Comparison of ENCODE assay signal across 8 cellular contexts in genomic region chr4:112517067-112517588, GRCh38. TPM values are rescaled to one million over a fixed set of nuclear protein-coding genes. Genes with fewer than 3 reads are reported as not detected.
DNase-seq lines count a peak whose midpoint lies in the region; ATAC-seq and TF ChIP-seq lines count a peak whose summit lies in the region.

No MANE protein-coding gene starts in this region.

- H3K36me3 ChIP-seq in tibial artery: no peaks in the 10 kb centered on the region

- H3K9me3 ChIP-seq in tibial artery: peaks cover 0 to 3% (median 0%) of the 10 kb centered on the region in 3 donors

- peak overlapping the region; percentile 67 for H3K4me3 ChIP-seq in GM12864 (ENCODE audit: low read depth, low read length)
- H3K4me3 ChIP-seq in tibial artery: peak overlapping the region in 1 of 2 donors; percentile 60

- H3K36me3 Mint-ChIP-seq in IgD-negative memory B cell: peaks cover 2% of the 10 kb centered on the region
- H3K36me3 Mint-ChIP-seq in effector memory CD8-positive, alpha-beta T cell (ENCODE audit: insufficient read depth): peaks cover 11% of the 10 kb centered on the region

- intact Hi-C loops in tibial artery (cut with DNase I; ENCODE audit: low total_unique reads): no loop called here

- H3K4me1 Mint-ChIP-seq in IgD-negative memory B cell: peaks cover 27 to 36% (median 35%) of the 10 kb centered on the region in 3 donors
- peaks cover 36 to 42% of the 10 kb centered on the region in 2 donors for H3K4me1 Mint-ChIP-seq in effector memory CD8-positive, alpha-beta T cell (ENCODE audit: low read depth in 2 of 2)

- peak; percentile 37 for TF ChIP-seq CTCF in GM12864 (IDR thresholded peaks at IDR 0.05; ENCODE audit: low read depth, low read length, missing control alignments)
- no peak for TF ChIP-seq CTCF in tibial artery (IDR thresholded peaks at IDR 0.05)

- DNase-seq in GM12864 (ENCODE audit: low read depth) (peak; percentile 68), NCI-H526 treated with DMSO at 0.1 percent for 48 hours (lab: John Stamatoyannopoulos, UW) (no peak), tibial artery (no peak), Kasumi-1 (lab: John Stamatoyannopoulos, UW) (no peak), middle frontal gyrus (ENCODE audit: extremely low spot score, low spot score) (no peak)
- DNase-seq in effector memory CD8-positive, alpha-beta T cell: no peak

- H3K27ac ChIP-seq in tibial artery: no peak overlapping the region

- peaks cover 78% of the 10 kb centered on the region for H3K27me3 Mint-ChIP-seq in IgD-negative memory B cell
- peaks cover 97 to 98% of the 10 kb centered on the region in 2 donors for H3K27me3 Mint-ChIP-seq in effector memory CD8-positive, alpha-beta T cell

- peak overlapping the region; percentile 73 to 91 (median 74) for H3K27ac Mint-ChIP-seq in IgD-negative memory B cell
- H3K27ac Mint-ChIP-seq in effector memory CD8-positive, alpha-beta T cell: no peak overlapping the region

- H3K27me3 ChIP-seq in tibial artery: peaks cover 6 to 98% of the 10 kb centered on the region in 2 donors

- ATAC-seq in GM19463 (IDR thresholded peaks at IDR 0.05; ENCODE audit: unreplicated experiment): peak; percentile 18
- ATAC-seq in effector memory CD8-positive, alpha-beta T cell (replicated peaks): no peak

- H3K4me3 Mint-ChIP-seq in IgD-negative memory B cell: peak overlapping the region; percentile 73 to 94 (median 86)
- peak overlapping the region; percentile 88 to 90 for H3K4me3 Mint-ChIP-seq in effector memory CD8-positive, alpha-beta T cell

- peaks cover 0 to 41% (median 33%) of the 10 kb centered on the region in 4 donors for H3K4me1 ChIP-seq in tibial artery

- peaks cover 0 to 12% (median 6%) of the 10 kb centered on the region in 3 donors for H3K9me3 Mint-ChIP-seq in IgD-negative memory B cell
- H3K9me3 Mint-ChIP-seq in effector memory CD8-positive, alpha-beta T cell: peaks cover 0 to 6% of the 10 kb centered on the region in 2 donors

RNA-seq across cellular contexts. Expression of gene NEUROG2, which starts 1.1 kb away (rescaled TPM):
- polyA plus RNA-seq in IgD-negative memory B cell: not detected

Comparison
In these comparisons a context has a peak if more than half of its experiments do, and no peak if none do; other contexts are left out.
1. H3K27ac Mint-ChIP-seq: peak in IgD-negative memory B cell (3 of 3); none in effector memory CD8-positive, alpha-beta T cell (0 of 2).